Comparison of ENCODE assay signal across 1 cellular context in genomic region chr6:135299256-135299655, GRCh38.
TF ChIP-seq lines count a peak whose summit lies in the region.

No MANE protein-coding gene starts in this region.

TF ChIP-seq in K562, 482 proteins besides CTCF, POLR2A, EP300 and RAD21 (continued from another document and continues in another):
- TF ChIP-seq ZBTB40 (IDR thresholded peaks at IDR 0.05) = no peak
- TF ChIP-seq ZBTB40 (CRISPR knock-in tag; IDR thresholded peaks at IDR 0.05) = no peak
- no peak for TF ChIP-seq TEAD2 (tag; IDR thresholded peaks at IDR 0.05)
- no peak for TF ChIP-seq ZNF609 (CRISPR knock-in tag; IDR thresholded peaks at IDR 0.05; ENCODE audit: borderline replicate concordance)
- TF ChIP-seq MGA (IDR thresholded peaks at IDR 0.05) = no peak
- TF ChIP-seq FOSL1 (tag; conservative IDR thresholded peaks at IDR 0.05) = peak; percentile 37
- no peak for TF ChIP-seq ETV6 (IDR thresholded peaks at IDR 0.05; ENCODE audit: borderline replicate concordance in 1 of 2, low read depth in 2 of 2, low read length in 1 of 2)
- TF ChIP-seq ETV6 (CRISPR knock-in tag; IDR thresholded peaks at IDR 0.05; ENCODE audit: borderline replicate concordance) = no peak
- peak; percentile 67 for TF ChIP-seq LEF1 (IDR thresholded peaks at IDR 0.05)
- no peak for TF ChIP-seq NR3C1 (CRISPR knock-in tag; IDR thresholded peaks at IDR 0.05)
- no peak for TF ChIP-seq TRIM28 (IDR thresholded peaks at IDR 0.05)
- no peak for TF ChIP-seq THRAP3 (IDR thresholded peaks at IDR 0.05; ENCODE audit: borderline replicate concordance)
- no peak for TF ChIP-seq CHD2 (IDR thresholded peaks at IDR 0.05; ENCODE audit: low read depth, low read length)
- TF ChIP-seq DLX4 (CRISPR knock-in tag; IDR thresholded peaks at IDR 0.05) = no peak
- TF ChIP-seq STAG1 (CRISPR knock-in tag; IDR thresholded peaks at IDR 0.05; ENCODE audit: borderline replicate concordance) = no peak
- TF ChIP-seq ZNF717 (CRISPR knock-in tag; IDR thresholded peaks at IDR 0.05) = no peak
